ENCODE assay signal across 8 cellular contexts in the genomic region with DNA sequence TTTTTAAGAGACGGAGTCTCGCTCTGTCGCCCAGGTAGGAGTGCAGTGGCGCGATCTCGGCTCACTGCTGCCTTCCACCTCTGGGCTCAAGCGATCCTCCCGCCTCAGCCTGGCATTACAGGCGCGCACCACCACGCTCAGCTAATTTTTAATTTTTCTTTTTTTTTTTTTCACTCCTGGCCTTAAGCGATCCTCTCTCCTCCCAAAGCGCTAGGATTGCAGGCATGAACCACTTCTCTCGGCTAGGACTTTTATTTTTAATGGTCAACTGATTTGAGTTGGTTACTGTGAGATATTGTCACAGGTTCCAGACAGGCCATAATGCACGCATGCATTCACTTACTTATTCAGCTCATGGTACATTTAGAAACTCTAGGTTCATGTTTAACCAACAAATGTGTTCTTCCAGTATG. TPM values are rescaled to one million over a fixed set of nuclear protein-coding genes. Genes with fewer than 3 reads are reported as not detected.
DNase-seq lines count a peak whose midpoint lies in the region; ATAC-seq and TF ChIP-seq lines count a peak whose summit lies in the region.

No MANE protein-coding gene starts in this region.

- H3K9me3 ChIP-seq in heart right ventricle (no peaks in the 10 kb centered on the region), WERI-Rb-1 (ENCODE audit: severe bottlenecking) (no peaks in the 10 kb centered on the region), iPS-20b (ENCODE audit: insufficient read depth, low read depth, low read length) (no peaks in the 10 kb centered on the region), thyroid gland (no peaks in the 10 kb centered on the region)

- WGBS in heart right ventricle, 2 donors: 9 to 10% methylated on average over 15 of the region's 15 CpGs
- 12 to 17% methylated on average over 15 of the region's 15 CpGs for WGBS in thyroid gland, 2 donors

- peak overlapping the region; percentile 97 for H3K9ac ChIP-seq in iPS-20b (ENCODE audit: low read depth, low read length)

- DNase-seq in heart right ventricle: no peak
- no peak for DNase-seq in cardiac septum (ENCODE audit: low spot score)
- no peak for DNase-seq in WERI-Rb-1
- DNase-seq in thyroid gland: no peak
- DNase-seq in NCI-H2107 treated with DMSO at 0.1 percent for 48 hours (lab: John Stamatoyannopoulos, UW; ENCODE audit: unreplicated experiment): no peak
- no peak for DNase-seq in globus pallidus (ENCODE audit: low spot score)

- peak overlapping the region; percentile 86 to 99 (median 96) for H3K27ac ChIP-seq in heart right ventricle
- H3K27ac ChIP-seq in WERI-Rb-1: peak overlapping the region; percentile 99
- no peak overlapping the region for H3K27ac ChIP-seq in iPS-20b (ENCODE audit: low read length)
- H3K27ac ChIP-seq in thyroid gland: peak overlapping the region; percentile 22 to 87 (median 85)

- H3K36me3 ChIP-seq in heart right ventricle (peaks cover 0 to 65% (median 9%) of the 10 kb centered on the region in 9 donors), WERI-Rb-1 (peaks cover 58% of the 10 kb centered on the region), iPS-20b (ENCODE audit: insufficient read depth, low read depth, low read length) (peaks cover 52% of the 10 kb centered on the region), thyroid gland (peaks cover 0 to 12% of the 10 kb centered on the region in 2 donors)

- TF ChIP-seq CTCF in heart right ventricle (IDR thresholded peaks at IDR 0.05) (peak in 2 of 9 donors; percentile 7 to 12), WERI-Rb-1 (IDR thresholded peaks at IDR 0.05; ENCODE audit: low read depth, low read length) (no peak), thyroid gland (IDR thresholded peaks at IDR 0.05) (peak in 2 of 6 experiments; percentile 2 to 31)

- ATAC-seq in heart right ventricle (peak in 3 of 8 donors; percentile 12 to 29 (median 28)), GM18511 (IDR thresholded peaks at IDR 0.05; ENCODE audit: unreplicated experiment) (no peak)

- H3K27me3 ChIP-seq in heart right ventricle: no peaks in the 10 kb centered on the region
- H3K27me3 ChIP-seq in WERI-Rb-1 (ENCODE audit: insufficient read depth, low read depth, severe bottlenecking): no peaks in the 10 kb centered on the region
- no peaks in the 10 kb centered on the region for H3K27me3 ChIP-seq in iPS-20b (ENCODE audit: insufficient read depth, low read length)
- H3K27me3 ChIP-seq in thyroid gland: no peaks in the 10 kb centered on the region

- H3K4me3 ChIP-seq in heart right ventricle (peak overlapping the region; percentile 55 to 89 (median 78)), WERI-Rb-1 (ENCODE audit: low read depth, low read length) (peak overlapping the region; percentile 96), iPS-20b (ENCODE audit: low read length) (peak overlapping the region; percentile 91), thyroid gland (replicated peaks in 1 of 3) (peak overlapping the region; percentile 75 to 100 (median 79))

- H3K4me1 ChIP-seq in heart right ventricle (peaks cover 0 to 24% (median 15%) of the 10 kb centered on the region in 9 donors), iPS-20b (ENCODE audit: insufficient read depth, low read length) (peaks cover 11% of the 10 kb centered on the region; the same call in 1 of the 2 replicates), thyroid gland (peaks cover 5 to 10% of the 10 kb centered on the region in 2 donors)

- no peak for TF ChIP-seq POLR2A in thyroid gland (IDR thresholded peaks at IDR 0.05)

- intact Hi-C loops in heart right ventricle (cut with DNase I): loop anchor here in 3 of 10 donors (2.0 to 10.0 kb wide), 3 partner anchors 51 to 59 kb away; a partner anchor contains a TSS
- intact Hi-C loops in cardiac septum (cut with DNase I): loop anchor here (1.0 to 5.0 kb wide), 2 partner anchors 9 to 67 kb away; a partner anchor contains a TSS
- intact Hi-C loops in thyroid gland (cut with DNase I): no loop called here

RNA-seq across cellular contexts. Expression of a gene that starts 0.9 kb away (rescaled TPM):
- total RNA-seq in heart right ventricle (10 to 100 TPM in 1 of 10 donors, 1 to 10 TPM in 9; 4.0 to 10.2 (median 6.5) TPM), cardiac septum (4.3 TPM), thyroid gland (10 to 100 TPM in 1 of 4 donors, 1 to 10 TPM in 3; 6.1 to 12.5 (median 7.1) TPM)
- 1 to 10 TPM; 2.5 to 5.1 TPM for polyA plus RNA-seq in heart right ventricle

RNA-seq across cellular contexts. Expression of a gene that starts 1.0 kb away (rescaled TPM):
- total RNA-seq in heart right ventricle (10 to 100 TPM in 9 of 10 donors, 1 to 10 TPM in 1; 8.8 to 22.9 (median 13.9) TPM), cardiac septum (16.0 TPM), thyroid gland (10 to 100 TPM; 45.6 to 80.0 (median 64.5) TPM)
- polyA plus RNA-seq in heart right ventricle: 10 to 100 TPM; 15.6 to 40.4 TPM

RNA-seq across cellular contexts. Expression of a gene that starts 9.0 kb away (rescaled TPM):
- 10 to 100 TPM; 35.6 to 51.2 (median 48.1) TPM for total RNA-seq in heart right ventricle
- 10 to 100 TPM; 25.9 to 41.3 TPM for polyA plus RNA-seq in heart right ventricle
- total RNA-seq in cardiac septum: 50.2 TPM
- 10 to 100 TPM; 47.3 to 74.1 (median 58.0) TPM for total RNA-seq in thyroid gland

RNA-seq across cellular contexts. Expression of a gene that starts 49.2 kb away (rescaled TPM):
- 10 to 100 TPM; 17.1 to 27.0 (median 23.0) TPM for total RNA-seq in heart right ventricle
- polyA plus RNA-seq in heart right ventricle: 10 to 100 TPM; 12.0 to 34.0 TPM
- total RNA-seq in cardiac septum: 20.8 TPM
- total RNA-seq in thyroid gland: 10 to 100 TPM; 21.6 to 46.4 (median 29.1) TPM

RNA-seq across cellular contexts. Expression of a gene that starts 56.0 kb away (rescaled TPM):
- total RNA-seq in heart right ventricle (10 to 100 TPM; 11.0 to 24.7 (median 18.9) TPM), cardiac septum (15.3 TPM), thyroid gland (10 to 100 TPM; 12.3 to 28.4 (median 21.4) TPM)
- polyA plus RNA-seq in heart right ventricle: 10 to 100 TPM; 12.9 to 23.3 TPM
